Comparison of ENCODE assay signal across 8 cellular contexts in genomic region chr12:77847060-77847541, GRCh38. TPM values are rescaled to one million over a fixed set of nuclear protein-coding genes. Genes with fewer than 3 reads are reported as not detected.
DNase-seq lines count a peak whose midpoint lies in the region; ATAC-seq, FAIRE-seq and TF ChIP-seq lines count a peak whose summit lies in the region.

No MANE protein-coding gene starts in this region.

- H3K27ac ChIP-seq in psoas muscle, result peak overlapping the region; percentile 43

- WGBS in psoas muscle, 3 donors, result 20 to 38% (median 29%) methylated on average over 2 of the region's 2 CpGs

- H3K36me3 Mint-ChIP-seq in activated T-helper 2 cell treated with anti-CD3 and anti-CD28 coated beads, Interferon-gamma antibody, Interleukin-2, Interleukin-4, amounts not matched to agents 10 μg/mL and 5 μg/mL and 100 μg/mL, durations not matched to agents 14 hours and 24 hours and 36 hours (ENCODE audit: low read depth), result no peaks in the 10 kb centered on the region
- H3K36me3 Mint-ChIP-seq in activated T-helper 17 cell treated with anti-CD3 and anti-CD28 coated beads, Interleukin-2, amount 50 U/mL, for 72 hours (ENCODE audit: low read depth), result no peaks in the 10 kb centered on the region

- no peaks in the 10 kb centered on the region for H3K4me1 Mint-ChIP-seq in activated T-helper 2 cell treated with anti-CD3 and anti-CD28 coated beads, Interferon-gamma antibody, Interleukin-2, Interleukin-4, amounts not matched to agents 10 μg/mL and 5 μg/mL and 100 μg/mL, durations not matched to agents 14 hours and 24 hours and 36 hours (ENCODE audit: low read depth)
- no peaks in the 10 kb centered on the region for H3K4me1 Mint-ChIP-seq in activated T-helper 17 cell treated with anti-CD3 and anti-CD28 coated beads, Interleukin-2, amount 50 U/mL, for 72 hours

- peaks cover 10% of the 10 kb centered on the region for H3K4me1 ChIP-seq in psoas muscle

- TF ChIP-seq CTCF in psoas muscle (IDR thresholded peaks at IDR 0.05) (no peak), D721Med (IDR thresholded peaks at IDR 0.05; ENCODE audit: insufficient read depth, missing control alignments) (no peak)

- H3K27ac Mint-ChIP-seq in activated T-helper 2 cell treated with anti-CD3 and anti-CD28 coated beads, Interferon-gamma antibody, Interleukin-2, Interleukin-4, amounts not matched to agents 10 μg/mL and 5 μg/mL and 100 μg/mL, durations not matched to agents 14 hours and 24 hours and 36 hours, result no peak overlapping the region
- H3K27ac Mint-ChIP-seq in activated T-helper 17 cell treated with anti-CD3 and anti-CD28 coated beads, Interleukin-2, amount 50 U/mL, for 72 hours, result no peak overlapping the region

- no peak overlapping the region for H3K4me3 ChIP-seq in psoas muscle

- H3K36me3 ChIP-seq in psoas muscle (ENCODE audit: insufficient read depth in 1 of 2, low read depth in 1 of 2), result no peaks in the 10 kb centered on the region

- ATAC-seq in GM19043 (IDR thresholded peaks at IDR 0.05; ENCODE audit: low read depth, unreplicated experiment) (peak; percentile 99), HG03039 (IDR thresholded peaks at IDR 0.05; ENCODE audit: unreplicated experiment) (peak; percentile 99), psoas muscle (no peak)
- no peak for ATAC-seq in activated T-helper 17 cell treated with anti-CD3 and anti-CD28 coated beads, Interleukin-2, amount 50 U/mL, for 72 hours (replicated peaks)

- no peaks in the 10 kb centered on the region for H3K27me3 Mint-ChIP-seq in activated T-helper 2 cell treated with anti-CD3 and anti-CD28 coated beads, Interferon-gamma antibody, Interleukin-2, Interleukin-4, amounts not matched to agents 10 μg/mL and 5 μg/mL and 100 μg/mL, durations not matched to agents 14 hours and 24 hours and 36 hours (ENCODE audit: low read depth)
- H3K27me3 Mint-ChIP-seq in activated T-helper 17 cell treated with anti-CD3 and anti-CD28 coated beads, Interleukin-2, amount 50 U/mL, for 72 hours, result no peaks in the 10 kb centered on the region

- H3K9me3 Mint-ChIP-seq in activated T-helper 2 cell treated with anti-CD3 and anti-CD28 coated beads, Interferon-gamma antibody, Interleukin-2, Interleukin-4, amounts not matched to agents 10 μg/mL and 5 μg/mL and 100 μg/mL, durations not matched to agents 14 hours and 24 hours and 36 hours, result no peaks in the 10 kb centered on the region
- peaks cover 5% of the 10 kb centered on the region for H3K9me3 Mint-ChIP-seq in activated T-helper 17 cell treated with anti-CD3 and anti-CD28 coated beads, Interleukin-2, amount 50 U/mL, for 72 hours

- peak; percentile 3 to 57 for DNase-seq in SW 1271 (lab: John Stamatoyannopoulos, UW)
- DNase-seq in psoas muscle, result no peak
- no peak for DNase-seq in activated T-helper 2 cell treated with anti-CD3 and anti-CD28 coated beads, Interferon-gamma antibody, Interleukin-2, Interleukin-4, amounts not matched to agents 10 μg/mL and 5 μg/mL and 100 μg/mL, durations not matched to agents 14 hours and 24 hours and 36 hours (ENCODE audit: low spot score)
- no peak for DNase-seq in D721Med (ENCODE audit: insufficient read length, low spot score)
- DNase-seq in T-helper 1 cell, result no peak

- no peaks in the 10 kb centered on the region for H3K27me3 ChIP-seq in psoas muscle (ENCODE audit: insufficient read depth in 3 of 3, low read length in 2 of 3)

- no peak overlapping the region for H3K4me3 Mint-ChIP-seq in activated T-helper 2 cell treated with anti-CD3 and anti-CD28 coated beads, Interferon-gamma antibody, Interleukin-2, Interleukin-4, amounts not matched to agents 10 μg/mL and 5 μg/mL and 100 μg/mL, durations not matched to agents 14 hours and 24 hours and 36 hours (ENCODE audit: low read depth)
- no peak overlapping the region for H3K4me3 Mint-ChIP-seq in activated T-helper 17 cell treated with anti-CD3 and anti-CD28 coated beads, Interleukin-2, amount 50 U/mL, for 72 hours

- intact Hi-C loops in psoas muscle (cut with DNase I), result no loop called here
- intact Hi-C loops in activated T-helper 2 cell treated with anti-CD3 and anti-CD28 coated beads, Interferon-gamma antibody, Interleukin-2, Interleukin-4, amounts not matched to agents 10 μg/mL and 5 μg/mL and 100 μg/mL, durations not matched to agents 14 hours and 24 hours and 36 hours (cut with micrococcal nuclease), result no loop called here

- no peaks in the 10 kb centered on the region for H3K9me3 ChIP-seq in psoas muscle

- FAIRE-seq in D721Med (lab: Jason Lieb, UNC), result no peak

RNA-seq across cellular contexts. Expression of gene NAV3, which starts 16.4 kb away (rescaled TPM):
- 1 to 10 TPM; 2.2 to 4.2 (median 3.4) TPM for total RNA-seq in psoas muscle
- 1 to 10 TPM in 1 of 3 donors, under 1 TPM in 2; 0.47 to 1.2 (median 0.61) TPM for polyA plus RNA-seq in psoas muscle
- not detected in 2 replicates for total RNA-seq in activated T-helper 2 cell treated with anti-CD3 and anti-CD28 coated beads, Interferon-gamma antibody, Interleukin-2, Interleukin-4, amounts not matched to agents 10 μg/mL and 5 μg/mL and 100 μg/mL, durations not matched to agents 14 hours and 24 hours and 36 hours
- not detected for total RNA-seq in activated T-helper 17 cell treated with anti-CD3 and anti-CD28 coated beads, Interleukin-2, amount 50 U/mL, for 72 hours

Comparison
In these comparisons a context has a peak if more than half of its experiments do, and no peak if none do; other contexts are left out.
1. ATAC-seq: peak in GM19043 (single experiment) and HG03039 (single experiment); none in psoas muscle (0 of 4) and activated T-helper 17 cell treated with anti-CD3 and anti-CD28 coated beads, Interleukin-2, amount 50 U/mL, for 72 hours (single experiment).
2. DNase-seq: peak in SW 1271 (2 of 2); none in psoas muscle (0 of 2), activated T-helper 2 cell treated with anti-CD3 and anti-CD28 coated beads, Interferon-gamma antibody, Interleukin-2, Interleukin-4, amounts not matched to agents 10 μg/mL and 5 μg/mL and 100 μg/mL, durations not matched to agents 14 hours and 24 hours and 36 hours (single experiment), D721Med (single experiment) and T-helper 1 cell (0 of 5).